In the genomic region with DNA sequence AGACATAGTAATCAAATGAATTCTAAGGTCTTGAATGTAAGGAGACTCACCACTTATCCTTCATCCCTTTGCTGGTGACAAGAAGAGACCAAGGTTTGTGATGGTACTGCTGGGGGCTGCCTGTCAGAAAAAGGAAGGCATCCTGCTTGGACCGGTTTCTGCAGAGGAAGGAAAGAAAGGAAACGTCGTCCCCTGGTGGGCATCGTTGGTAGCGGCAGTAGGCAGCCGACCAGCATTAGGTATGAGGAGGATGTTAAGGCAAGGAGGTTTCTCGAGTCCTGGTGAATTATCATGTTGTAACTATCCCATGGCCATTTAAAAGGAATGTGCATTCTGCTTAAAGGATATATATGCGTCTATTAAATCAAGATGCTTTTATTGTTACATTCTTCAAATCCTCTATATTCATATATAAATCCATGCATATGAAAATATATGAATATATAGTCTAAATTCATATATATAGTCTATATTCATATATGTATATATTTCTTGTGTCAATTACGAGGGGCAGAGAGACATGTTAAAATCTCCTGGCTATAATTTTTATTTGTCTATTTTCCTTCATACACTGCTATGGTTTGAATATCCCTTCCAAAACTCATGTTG, we compare ENCODE assay signal across 1 cellular context.
TF ChIP-seq lines count a peak whose summit lies in the region.

No MANE protein-coding gene starts in this region.

TF ChIP-seq in H1, 55 proteins besides CTCF, POLR2A, EP300 and RAD21 (continued from another document):
- TF ChIP-seq CTBP2 (IDR thresholded peaks at IDR 0.05; ENCODE audit: borderline replicate concordance, insufficient read depth, insufficient read length, low read length) (no peak), BCL11A (IDR thresholded peaks at IDR 0.05; ENCODE audit: low read depth in 2 of 2, low read length in 2 of 2) (no peak), SIRT6 (IDR thresholded peaks at IDR 0.05; ENCODE audit: low read length) (no peak), GABPA (IDR thresholded peaks at IDR 0.05; ENCODE audit: borderline replicate concordance, insufficient read depth, low read length) (no peak)
- TF ChIP-seq, protein P1, sequence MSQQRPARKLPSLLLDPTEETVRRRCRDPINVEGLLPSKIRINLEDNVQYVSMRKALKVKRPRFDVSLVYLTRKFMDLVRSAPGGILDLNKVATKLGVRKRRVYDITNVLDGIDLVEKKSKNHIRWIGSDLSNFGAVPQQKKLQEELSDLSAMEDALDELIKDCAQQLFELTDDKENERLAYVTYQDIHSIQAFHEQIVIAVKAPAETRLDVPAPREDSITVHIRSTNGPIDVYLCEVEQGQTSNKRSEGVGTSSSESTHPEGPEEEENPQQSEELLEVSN (IDR thresholded peaks at IDR 0.05) = no peak
TF ChIP-seq in H1: peak in this region for 3.
